ENCODE assay signal across 8 cellular contexts in the genomic region with DNA sequence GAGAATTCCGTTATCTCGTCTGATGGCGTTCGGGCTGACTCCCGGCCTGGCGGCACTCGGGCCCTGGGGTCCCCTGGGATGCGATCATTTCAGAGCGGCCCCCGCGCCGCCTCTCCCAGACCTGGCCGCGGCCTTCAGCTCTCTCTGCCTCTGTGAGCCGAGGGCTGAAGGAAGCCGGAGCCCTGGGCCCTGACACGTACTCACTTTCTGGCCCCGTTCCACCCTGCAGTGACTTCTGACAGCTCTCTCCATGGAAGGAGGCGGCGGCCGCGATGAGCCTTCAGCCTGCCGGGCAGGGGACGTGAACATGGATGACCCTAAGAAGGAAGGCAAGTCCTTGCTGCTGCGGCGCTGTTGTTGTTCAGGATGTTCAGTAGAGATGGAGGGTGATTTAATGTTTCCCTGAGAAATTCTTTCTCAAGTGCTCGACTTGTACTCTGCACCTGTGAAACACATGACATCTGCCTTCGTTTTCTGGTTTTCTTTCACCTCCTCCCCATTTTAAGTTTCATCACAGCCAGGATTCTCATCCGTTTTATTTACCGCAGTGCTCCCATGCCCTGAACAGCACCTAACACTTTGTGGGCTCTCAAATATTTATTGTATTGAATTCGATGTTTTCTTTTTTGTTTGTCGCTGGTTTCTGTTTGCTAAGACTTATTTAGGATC. TPM values are rescaled to one million over a fixed set of nuclear protein-coding genes. Genes with fewer than 3 reads are reported as not detected.
DNase-seq lines count a peak whose midpoint lies in the region; ATAC-seq, FAIRE-seq and TF ChIP-seq lines count a peak whose summit lies in the region.

No MANE protein-coding gene starts in this region.

- CTCF ChIA-PET in activated naive CD4-positive, alpha-beta T cell treated with anti-CD3 and anti-CD28 coated beads, Interleukin-2, amount 10 ng/mL, durations not matched to agents 7 days and 5 days (lab: Charles Lee), result interaction anchor here (1.3 kb wide), 1 partner anchor 296 kb away, joined by 3 read pairs; no protein-coding TSS in a partner anchor

- peak; percentile 39 for DNase-seq in activated naive CD4-positive, alpha-beta T cell treated with anti-CD3 and anti-CD28 coated beads, Interleukin-2, amount 10 ng/mL, durations not matched to agents 7 days and 5 days
- no peak for DNase-seq in activated naive CD4-positive, alpha-beta T cell treated with anti-CD3 and anti-CD28 coated beads, Interleukin-2, amount 50 U/mL, for 16 hours
- peak; percentile 41 for DNase-seq in SK-N-DZ (ENCODE audit: low spot score)
- DNase-seq in endothelial cell (ENCODE audit: low spot score), result peak; percentile 35
- DNase-seq in naive thymus-derived CD8-positive, alpha-beta T cell, result no peak
- DNase-seq in ureter (ENCODE audit: low spot score), result no peak
- no peak for DNase-seq in D721Med (ENCODE audit: insufficient read length, low spot score)

- peaks cover 39% of the 10 kb centered on the region for H3K36me3 Mint-ChIP-seq in activated naive CD4-positive, alpha-beta T cell treated with anti-CD3 and anti-CD28 coated beads, Interleukin-2, amount 10 ng/mL, durations not matched to agents 7 days and 5 days
- peaks cover 21% of the 10 kb centered on the region for H3K36me3 Mint-ChIP-seq in endothelial cell (ENCODE audit: low read depth, unreplicated experiment)
- H3K36me3 Mint-ChIP-seq in naive thymus-derived CD8-positive, alpha-beta T cell, result peaks cover 0 to 4% (median 4%) of the 10 kb centered on the region in 3 donors

- H3K27ac Mint-ChIP-seq in activated naive CD4-positive, alpha-beta T cell treated with anti-CD3 and anti-CD28 coated beads, Interleukin-2, amount 10 ng/mL, durations not matched to agents 7 days and 5 days, result peak overlapping the region; percentile 83
- peak overlapping the region; percentile 2 for H3K27ac Mint-ChIP-seq in endothelial cell (ENCODE audit: unreplicated experiment)
- H3K27ac Mint-ChIP-seq in naive thymus-derived CD8-positive, alpha-beta T cell, result peak overlapping the region in 5 of 10 donors; percentile 22 to 67 (median 46)

- ATAC-seq in HG03064 (IDR thresholded peaks at IDR 0.05; ENCODE audit: low read depth, unreplicated experiment), result peak; percentile 3
- ATAC-seq in naive thymus-derived CD8-positive, alpha-beta T cell, result no peak

- peaks cover 3% of the 10 kb centered on the region for H3K9me3 Mint-ChIP-seq in activated naive CD4-positive, alpha-beta T cell treated with anti-CD3 and anti-CD28 coated beads, Interleukin-2, amount 10 ng/mL, durations not matched to agents 7 days and 5 days
- H3K9me3 Mint-ChIP-seq in endothelial cell (ENCODE audit: unreplicated experiment), result no peaks in the 10 kb centered on the region
- no peaks in the 10 kb centered on the region for H3K9me3 Mint-ChIP-seq in naive thymus-derived CD8-positive, alpha-beta T cell

- H3K27me3 Mint-ChIP-seq in activated naive CD4-positive, alpha-beta T cell treated with anti-CD3 and anti-CD28 coated beads, Interleukin-2, amount 10 ng/mL, durations not matched to agents 7 days and 5 days, result no peaks in the 10 kb centered on the region
- peaks cover 5% of the 10 kb centered on the region for H3K27me3 Mint-ChIP-seq in endothelial cell (ENCODE audit: unreplicated experiment)
- H3K27me3 Mint-ChIP-seq in naive thymus-derived CD8-positive, alpha-beta T cell, result peaks cover 2 to 26% (median 15%) of the 10 kb centered on the region in 5 donors

- FAIRE-seq in D721Med (lab: Jason Lieb, UNC), result no peak

- POLR2A ChIA-PET in naive thymus-derived CD8-positive, alpha-beta T cell (lab: Charles Lee), result interaction anchor here (1.0 to 1.8 kb wide), 2 partner anchors 10 to 291 kb away, joined by 3 to 7 read pairs; no protein-coding TSS in a partner anchor

- peaks cover 71% of the 10 kb centered on the region for H3K4me1 Mint-ChIP-seq in activated naive CD4-positive, alpha-beta T cell treated with anti-CD3 and anti-CD28 coated beads, Interleukin-2, amount 10 ng/mL, durations not matched to agents 7 days and 5 days
- peaks cover 13% of the 10 kb centered on the region for H3K4me1 Mint-ChIP-seq in endothelial cell (ENCODE audit: unreplicated experiment)
- peaks cover 15 to 41% (median 33%) of the 10 kb centered on the region in 4 donors for H3K4me1 Mint-ChIP-seq in naive thymus-derived CD8-positive, alpha-beta T cell

- peak overlapping the region; percentile 86 for H3K4me3 Mint-ChIP-seq in activated naive CD4-positive, alpha-beta T cell treated with anti-CD3 and anti-CD28 coated beads, Interleukin-2, amount 10 ng/mL, durations not matched to agents 7 days and 5 days
- peak overlapping the region; percentile 87 for H3K4me3 Mint-ChIP-seq in endothelial cell (ENCODE audit: unreplicated experiment)
- H3K4me3 Mint-ChIP-seq in naive thymus-derived CD8-positive, alpha-beta T cell, result peak overlapping the region; percentile 63 to 94 (median 80)

- TF ChIP-seq CTCF in endothelial cell (IDR thresholded peaks at IDR 0.05; ENCODE audit: unreplicated experiment) (no peak), D721Med (IDR thresholded peaks at IDR 0.05; ENCODE audit: insufficient read depth, missing control alignments) (no peak)

RNA-seq across cellular contexts. Expression of a gene that starts 0.6 kb away (rescaled TPM):
- polyA plus RNA-seq in SK-N-DZ (2014; cell fraction: cytosol; rRNA removed), result 40.7 and 47.4 TPM in 2 replicates
- 44.9 and 69.3 TPM in 2 replicates for polyA plus RNA-seq in SK-N-DZ (2014; cell fraction: nucleus; rRNA removed)
- total RNA-seq in endothelial cell (ENCODE audit: unreplicated experiment) (8.2 TPM), ureter (1.6 TPM)
- total RNA-seq in naive thymus-derived CD8-positive, alpha-beta T cell, result under 1 TPM; 0.30 to 0.68 TPM
- polyA plus RNA-seq in naive thymus-derived CD8-positive, alpha-beta T cell, result not detected

RNA-seq across cellular contexts. Expression of a gene that starts 29.5 kb away (rescaled TPM):
- 21.8 and 27.4 TPM in 2 replicates for polyA plus RNA-seq in SK-N-DZ (2014; cell fraction: cytosol; rRNA removed)
- 34.4 and 46.3 TPM in 2 replicates for polyA plus RNA-seq in SK-N-DZ (2014; cell fraction: nucleus; rRNA removed)
- total RNA-seq in endothelial cell (ENCODE audit: unreplicated experiment), result 24.6 TPM
- 1 to 10 TPM; 6.7 to 9.7 TPM for total RNA-seq in naive thymus-derived CD8-positive, alpha-beta T cell
- 10 to 100 TPM in 1 of 3 donors, 1 to 10 TPM in 2; 2.6 to 33.5 (median 5.0) TPM for polyA plus RNA-seq in naive thymus-derived CD8-positive, alpha-beta T cell
- total RNA-seq in ureter, result 30.9 TPM

RNA-seq across cellular contexts. Expression of a gene that starts 34.1 kb away (rescaled TPM):
- not detected in 2 replicates for polyA plus RNA-seq in SK-N-DZ (2014; cell fraction: cytosol; rRNA removed)
- polyA plus RNA-seq in SK-N-DZ (2014; cell fraction: nucleus; rRNA removed), result not detected in 2 replicates
- total RNA-seq in endothelial cell (ENCODE audit: unreplicated experiment) (not detected), ureter (0.13 TPM)
- total RNA-seq in naive thymus-derived CD8-positive, alpha-beta T cell, result not detected
- polyA plus RNA-seq in naive thymus-derived CD8-positive, alpha-beta T cell, result not detected

RNA-seq across cellular contexts. Expression of a gene that starts 38.2 kb away (rescaled TPM):
- polyA plus RNA-seq in SK-N-DZ (2014; cell fraction: cytosol; rRNA removed), result 75.1 and 76.5 TPM in 2 replicates
- polyA plus RNA-seq in SK-N-DZ (2014; cell fraction: nucleus; rRNA removed), result 330 and 376 TPM in 2 replicates
- total RNA-seq in endothelial cell (ENCODE audit: unreplicated experiment), result 41.5 TPM
- 10 to 100 TPM; 88.2 to 91.7 TPM for total RNA-seq in naive thymus-derived CD8-positive, alpha-beta T cell
- 10 to 100 TPM; 14.6 to 17.3 (median 15.5) TPM for polyA plus RNA-seq in naive thymus-derived CD8-positive, alpha-beta T cell
- 61.4 TPM for total RNA-seq in ureter

RNA-seq across cellular contexts. Expression of a gene that starts 47.2 kb away (rescaled TPM):
- polyA plus RNA-seq in SK-N-DZ (2014; cell fraction: cytosol; rRNA removed), result 37.1 and 38.6 TPM in 2 replicates
- 36.0 and 41.9 TPM in 2 replicates for polyA plus RNA-seq in SK-N-DZ (2014; cell fraction: nucleus; rRNA removed)
- 8.5 TPM for total RNA-seq in endothelial cell (ENCODE audit: unreplicated experiment)
- total RNA-seq in naive thymus-derived CD8-positive, alpha-beta T cell, result 10 to 100 TPM; 11.1 to 12.3 TPM
- polyA plus RNA-seq in naive thymus-derived CD8-positive, alpha-beta T cell, result 10 to 100 TPM; 22.9 to 29.3 (median 29.1) TPM
- total RNA-seq in ureter, result 9.8 TPM

Comparison
In these comparisons a context has a peak if more than half of its experiments do, and no peak if none do; other contexts are left out.
1. DNase-seq: peak in activated naive CD4-positive, alpha-beta T cell treated with anti-CD3 and anti-CD28 coated beads, Interleukin-2, amount 10 ng/mL, durations not matched to agents 7 days and 5 days (single experiment), SK-N-DZ (single experiment) and endothelial cell (single experiment); none in activated naive CD4-positive, alpha-beta T cell treated with anti-CD3 and anti-CD28 coated beads, Interleukin-2, amount 50 U/mL, for 16 hours (single experiment), naive thymus-derived CD8-positive, alpha-beta T cell (0 of 10), ureter (single experiment) and D721Med (single experiment).
2. Peak in every context shown above with its lines, with median percentiles within 50 percentile points of each other: H3K4me3 Mint-ChIP-seq.